Comparison of ENCODE assay signal across 21 cellular contexts in the genomic region with DNA sequence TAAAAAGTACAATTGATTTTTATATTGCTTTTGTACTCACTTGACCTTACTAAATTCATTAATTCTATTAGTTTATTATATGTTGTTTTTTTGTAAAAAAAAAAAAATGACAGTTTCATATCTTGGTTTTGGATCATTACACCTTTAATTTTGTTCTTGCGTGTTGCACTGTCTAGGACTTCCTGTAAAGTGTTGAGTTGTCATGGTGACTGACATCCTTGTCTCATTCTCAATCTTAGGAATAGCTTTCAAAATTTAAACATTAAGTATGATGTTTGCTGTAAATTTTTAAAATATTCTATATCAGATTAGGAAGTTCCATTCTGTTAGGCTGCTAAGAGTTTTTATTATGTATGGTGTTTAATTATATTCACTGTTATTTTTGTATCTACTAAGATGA.
DNase-seq lines count a peak whose midpoint lies in the region; ATAC-seq, FAIRE-seq and TF ChIP-seq lines count a peak whose summit lies in the region.
"Had no signal": no experiment of that assay in that cellular context is flagged by ENCODE, and none has a peak within 500 bp of the region (broad histone marks: within the 10 kb centered on the region; RNA-seq: fewer than 3 reads in every experiment).

No MANE protein-coding gene starts in this region.

- intact Hi-C loops in CD4-positive, alpha-beta T cell (cut with DNase I, micrococcal nuclease): no loop called here
- intact Hi-C loops in vagina (cut with DNase I): no loop called here

- H3K4me3 ChIP-seq in neural progenitor cell (no peak overlapping the region), vagina (no peak overlapping the region)
- H3K4me3 ChIP-seq: GM12878, MG63, PC-9 had no signal

- peaks cover 3% of the 10 kb centered on the region for H3K27me3 ChIP-seq in CD4-positive, alpha-beta T cell (ENCODE audit: control insufficient read depth, insufficient read depth, low read length)
- no peaks in the 10 kb centered on the region for H3K27me3 ChIP-seq in neural progenitor cell
- no peaks in the 10 kb centered on the region for H3K27me3 ChIP-seq in vagina
- H3K27me3 ChIP-seq: MG63 had no signal

- POLR2A ChIA-PET in CD4-positive, alpha-beta T cell (lab: Charles Lee): interaction anchor here (1.0 kb wide), 1 partner anchor 757 kb away, joined by 4 read pairs; no protein-coding TSS in a partner anchor

- H3K36me3 ChIP-seq in neural progenitor cell (no peaks in the 10 kb centered on the region), vagina (no peaks in the 10 kb centered on the region)
- H3K36me3 ChIP-seq: MG63 had no signal

- CTCF ChIA-PET in CD4-positive, alpha-beta T cell (lab: Charles Lee): no interaction called here

- no peak for TF ChIP-seq CTCF in CD4-positive, alpha-beta T cell (IDR thresholded peaks at IDR 0.05)
- TF ChIP-seq CTCF in neural progenitor cell (IDR thresholded peaks at IDR 0.05): no peak
- no peak for TF ChIP-seq CTCF in vagina (IDR thresholded peaks at IDR 0.05)

- no peaks in the 10 kb centered on the region for H3K36me3 Mint-ChIP-seq in CD4-positive, alpha-beta T cell (ENCODE audit: low read depth)
- H3K36me3 Mint-ChIP-seq in T-helper 17 cell (ENCODE audit: low read depth) (no peaks in the 10 kb centered on the region), immature natural killer cell (no peaks in the 10 kb centered on the region), neural progenitor cell (no peaks in the 10 kb centered on the region)

- H3K4me1 Mint-ChIP-seq in CD4-positive, alpha-beta T cell (ENCODE audit: low read depth): peaks cover 10% of the 10 kb centered on the region
- H3K4me1 Mint-ChIP-seq in T-helper 17 cell (no peaks in the 10 kb centered on the region), immature natural killer cell (peaks cover 8 to 23% of the 10 kb centered on the region in 2 donors), neural progenitor cell (no peaks in the 10 kb centered on the region)

- no peak overlapping the region for H3K27ac Mint-ChIP-seq in CD4-positive, alpha-beta T cell
- no peak overlapping the region for H3K27ac Mint-ChIP-seq in T-helper 17 cell
- peak overlapping the region in 3 of 6 donors; percentile 6 to 80 (median 58) for H3K27ac Mint-ChIP-seq in immature natural killer cell
- H3K27ac Mint-ChIP-seq in neural progenitor cell: no peak overlapping the region

- H3K9me3 Mint-ChIP-seq in CD4-positive, alpha-beta T cell: no peaks in the 10 kb centered on the region
- H3K9me3 Mint-ChIP-seq in immature natural killer cell: no peaks in the 10 kb centered on the region
- peaks cover 11% of the 10 kb centered on the region for H3K9me3 Mint-ChIP-seq in neural progenitor cell

- peak; percentile 79 for ATAC-seq in CD4-positive, alpha-beta T cell (ENCODE audit: poor library complexity)
- ATAC-seq in T-helper 17 cell: peak; percentile 64
- ATAC-seq: GM12878, Right ventricle myocardium inferior had no signal

- DNase-seq in CD4-positive, alpha-beta T cell: no peak
- DNase-seq in T-helper 17 cell: no peak
- DNase-seq in immature natural killer cell: peak; percentile 45 to 50 (median 47)
- no peak for DNase-seq in mucosa of gallbladder (ENCODE audit: low spot score)
- DNase-seq in neural progenitor cell (ENCODE audit: low spot score): no peak
- DNase-seq in vagina (ENCODE audit: extremely low spot score in 2 of 2): no peak
- DNase-seq: C1 segment of cervical spinal cord, DMS53, GDM1, HCEC 1CT, KG1, MG63, NCI-H2029, NCI-H446 treated with DMSO at 0.1 percent for 48 hours, NCI-H526, PC-9 had no signal

- H3F3A ChIP-seq in neural progenitor cell (ENCODE audit: low read depth): no peaks in the 10 kb centered on the region

- no peak overlapping the region for H3K27ac ChIP-seq in CD4-positive, alpha-beta T cell (ENCODE audit: low read depth, low read length)
- H3K27ac ChIP-seq in neural progenitor cell: no peak overlapping the region
- H3K27ac ChIP-seq in vagina: no peak overlapping the region
- H3K27ac ChIP-seq: PC-9 had no signal

- H4K20me1 ChIP-seq in neural progenitor cell (ENCODE audit: low read depth): no peaks in the 10 kb centered on the region

- FAIRE-seq in A204.1 (lab: Jason Lieb, UNC): peak; percentile 72
- FAIRE-seq: GM12878, GM19239, H1 had no signal

- peaks cover 11% of the 10 kb centered on the region for H3K27me3 Mint-ChIP-seq in CD4-positive, alpha-beta T cell
- H3K27me3 Mint-ChIP-seq in T-helper 17 cell (no peaks in the 10 kb centered on the region), immature natural killer cell (ENCODE audit: low read depth in 3 of 3) (peaks cover 0 to 4% (median 3%) of the 10 kb centered on the region in 3 donors), neural progenitor cell (ENCODE audit: insufficient read depth, low read depth) (no peaks in the 10 kb centered on the region)

- H3K9ac ChIP-seq in neural progenitor cell: no peak overlapping the region

- H2AFZ ChIP-seq in neural progenitor cell (replicated peaks): no peak overlapping the region
- H2AFZ ChIP-seq: PC-9 had no signal

- H3K4me1 ChIP-seq in neural progenitor cell (no peaks in the 10 kb centered on the region), vagina (no peaks in the 10 kb centered on the region)

- H3K4me2 ChIP-seq in neural progenitor cell: no peak overlapping the region
- H3K4me2 ChIP-seq: PC-9 had no signal

- H3K4me3 Mint-ChIP-seq in CD4-positive, alpha-beta T cell: no peak overlapping the region
- H3K4me3 Mint-ChIP-seq in T-helper 17 cell (no peak overlapping the region), immature natural killer cell (no peak overlapping the region), neural progenitor cell (no peak overlapping the region)

- TF ChIP-seq POLR2A in vagina (IDR thresholded peaks at IDR 0.05): no peak

- no peaks in the 10 kb centered on the region for H3K79me2 ChIP-seq in neural progenitor cell (ENCODE audit: low read depth)

- H3K9me3 ChIP-seq in CD4-positive, alpha-beta T cell (ENCODE audit: control insufficient read depth, low read length): no peaks in the 10 kb centered on the region
- H3K9me3 ChIP-seq in T-helper 17 cell (ENCODE audit: control insufficient read depth, low read length, poor library complexity, severe bottlenecking) (no peaks in the 10 kb centered on the region), neural progenitor cell (ENCODE audit: low read depth) (no peaks in the 10 kb centered on the region), vagina (no peaks in the 10 kb centered on the region)

Comparison
In these comparisons a context has a peak if more than half of its experiments do, and no peak if none do; other contexts are left out.
1. DNase-seq: peak in immature natural killer cell (3 of 3); none in CD4-positive, alpha-beta T cell (0 of 10), T-helper 17 cell (0 of 3), mucosa of gallbladder (single experiment), neural progenitor cell (single experiment) and vagina (0 of 2).